Comparison of ENCODE assay signal across 1 cellular context in the genomic region with DNA sequence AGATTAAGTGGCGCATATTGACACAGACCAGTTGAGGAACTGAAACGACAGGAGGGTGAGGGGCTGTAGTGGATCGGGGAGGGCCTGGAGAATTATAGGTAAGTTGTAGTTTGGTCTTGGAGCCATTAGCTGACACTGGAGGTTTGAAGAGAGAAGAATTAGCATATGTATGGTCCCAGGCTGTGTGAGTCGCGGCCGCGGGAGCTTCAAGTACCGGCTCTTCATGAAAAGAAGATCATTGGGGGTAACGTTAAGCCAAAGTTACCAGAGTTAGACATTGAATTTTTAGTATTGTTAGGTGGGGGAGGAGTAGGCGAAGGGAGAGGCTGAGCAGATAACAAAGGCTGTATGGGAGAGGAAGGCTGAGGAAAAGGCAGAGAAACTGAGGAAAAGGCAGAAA.
TF ChIP-seq lines count a peak whose summit lies in the region.

No MANE protein-coding gene starts in this region.

TF ChIP-seq in GM23338, 12 proteins besides CTCF, POLR2A, EP300 and RAD21 (continued from another document):
- TF ChIP-seq ZNF462 (CRISPR knock-in tag; IDR thresholded peaks at IDR 0.05): no peak
- no peak for TF ChIP-seq POLR2AphosphoS5 (IDR thresholded peaks at IDR 0.05; ENCODE audit: low read depth)
- TF ChIP-seq STAT1 (IDR thresholded peaks at IDR 0.05; ENCODE audit: unreplicated experiment): no peak
- TF ChIP-seq JUNB (IDR thresholded peaks at IDR 0.05; ENCODE audit: unreplicated experiment): no peak
- no peak for TF ChIP-seq EZH2phosphoT487 (IDR thresholded peaks at IDR 0.05; ENCODE audit: unreplicated experiment)
- no peak for TF ChIP-seq ZNF114 (CRISPR knock-in tag; IDR thresholded peaks at IDR 0.05)
- TF ChIP-seq ZNF331 (CRISPR knock-in tag; IDR thresholded peaks at IDR 0.05; ENCODE audit: low read depth): no peak
- no peak for TF ChIP-seq CREB1 (CRISPR knock-in tag; IDR thresholded peaks at IDR 0.05; ENCODE audit: low read depth)
- TF ChIP-seq NANOG (IDR thresholded peaks at IDR 0.05; ENCODE audit: borderline replicate concordance): no peak
- no peak for TF ChIP-seq REST (IDR thresholded peaks at IDR 0.05; ENCODE audit: unreplicated experiment)
- TF ChIP-seq ETS1 (IDR thresholded peaks at IDR 0.05): no peak
